ENCODE assay signal across 9 cellular contexts in the genomic region with DNA sequence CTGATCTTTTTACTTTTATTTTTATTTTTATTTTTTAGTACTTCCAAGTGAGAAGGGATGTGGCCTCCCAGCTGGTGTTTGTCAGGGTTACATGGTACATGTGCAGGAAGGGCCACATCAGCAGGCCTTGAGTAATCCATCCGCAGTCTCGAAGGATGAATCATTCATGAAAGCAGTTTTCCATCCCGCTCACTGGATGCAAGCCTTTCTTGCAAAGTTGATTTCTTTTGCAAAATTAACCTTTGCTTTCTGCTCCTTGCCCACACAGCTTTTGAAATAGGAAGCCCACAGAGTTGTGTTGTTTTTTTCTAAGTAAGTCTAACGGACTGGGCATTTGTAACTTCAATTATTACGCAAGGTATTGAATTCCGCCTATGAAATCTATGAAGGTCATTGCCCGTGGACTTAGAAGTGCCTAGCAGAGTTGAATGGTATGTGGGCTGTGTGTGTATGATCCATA.
DNase-seq lines count a peak whose midpoint lies in the region; FAIRE-seq and TF ChIP-seq lines count a peak whose summit lies in the region.
"Had no signal": no experiment of that assay in that cellular context is flagged by ENCODE, and none has a peak within 500 bp of the region (broad histone marks: within the 10 kb centered on the region; RNA-seq: fewer than 3 reads in every experiment).

No MANE protein-coding gene starts in this region.

- intact Hi-C loops in MCF 10A (cut with micrococcal nuclease) = loop anchor here (1.0 to 10.0 kb wide), 3 partner anchors 7 to 185 kb away; no protein-coding TSS in a partner anchor
- intact Hi-C loops in breast epithelium (cut with DNase I; ENCODE audit: low total_unique reads) = no loop called here
- intact Hi-C loops in activated T-helper 2 cell treated with anti-CD3 and anti-CD28 coated beads, Interferon-gamma antibody, Interleukin-2, Interleukin-4, amounts not matched to agents 10 μg/mL and 5 μg/mL and 100 μg/mL, durations not matched to agents 14 hours and 24 hours and 36 hours (cut with micrococcal nuclease) = no loop called here

- no peak for TF ChIP-seq POLR2A in breast epithelium (IDR thresholded peaks at IDR 0.05)

- no peaks in the 10 kb centered on the region for H3K9me3 Mint-ChIP-seq in MCF 10A (ENCODE audit: unreplicated experiment)
- H3K9me3 Mint-ChIP-seq in activated T-helper 2 cell treated with anti-CD3 and anti-CD28 coated beads, Interferon-gamma antibody, Interleukin-2, Interleukin-4, amounts not matched to agents 10 μg/mL and 5 μg/mL and 100 μg/mL, durations not matched to agents 14 hours and 24 hours and 36 hours = peaks cover 29% of the 10 kb centered on the region

- CTCF ChIA-PET in MCF 10A (lab: Yijun Ruan, JAX) = interaction anchor here (1.0 kb wide), 1 partner anchor 14 kb away, joined by 4 read pairs; no protein-coding TSS in a partner anchor

- no peaks in the 10 kb centered on the region for H3K27me3 ChIP-seq in breast epithelium
- no peaks in the 10 kb centered on the region for H3K27me3 ChIP-seq in keratinocyte (ENCODE audit: control insufficient read depth, extremely low read depth, insufficient read depth, low read length)

- H3K36me3 ChIP-seq in breast epithelium = no peaks in the 10 kb centered on the region
- H3K36me3 ChIP-seq in keratinocyte (ENCODE audit: control insufficient read depth in 2 of 2, extremely low read depth in 1 of 2, insufficient read depth in 2 of 2, low read length in 2 of 2) = no peaks in the 10 kb centered on the region
- H3K36me3 ChIP-seq in urinary bladder (ENCODE audit: insufficient read depth) = no peaks in the 10 kb centered on the region

- H3K27ac ChIP-seq in breast epithelium (peak overlapping the region in 1 of 2 donors; percentile 44), keratinocyte (ENCODE audit: control insufficient read depth, insufficient read depth, low read length) (peak overlapping the region; percentile 57), urinary bladder (ENCODE audit: low read depth) (peak overlapping the region; percentile 43)

- H3K9ac ChIP-seq in keratinocyte (ENCODE audit: control insufficient read depth, extremely low read depth, insufficient read depth, low read length) = no peak overlapping the region

- no peaks in the 10 kb centered on the region for H3K79me2 ChIP-seq in keratinocyte (ENCODE audit: control insufficient read depth, insufficient read depth, low read length)

- dilution Hi-C loops in keratinocyte (cut with MboI; ENCODE audit: extremely low pct_ligation_motif_present, low sequenced_read_pairs) = no loop called here

- H3K27me3 Mint-ChIP-seq in MCF 10A (ENCODE audit: insufficient read depth, unreplicated experiment) = no peaks in the 10 kb centered on the region
- no peaks in the 10 kb centered on the region for H3K27me3 Mint-ChIP-seq in activated T-helper 2 cell treated with anti-CD3 and anti-CD28 coated beads, Interferon-gamma antibody, Interleukin-2, Interleukin-4, amounts not matched to agents 10 μg/mL and 5 μg/mL and 100 μg/mL, durations not matched to agents 14 hours and 24 hours and 36 hours (ENCODE audit: low read depth)

- H2AFZ ChIP-seq in keratinocyte (ENCODE audit: control insufficient read depth, low read length) = no peak overlapping the region

- H3K4me3 ChIP-seq in breast epithelium (no peak overlapping the region), keratinocyte (ENCODE audit: control insufficient read depth in 2 of 3, extremely low read depth in 1 of 3, insufficient read depth in 2 of 3, low read depth in 1 of 3, low read length in 3 of 3) (no peak overlapping the region), urinary bladder (ENCODE audit: low read depth, low read length) (no peak overlapping the region)

- no peak overlapping the region for H3K27ac Mint-ChIP-seq in MCF 10A (ENCODE audit: low read depth, unreplicated experiment)
- H3K27ac Mint-ChIP-seq in activated T-helper 2 cell treated with anti-CD3 and anti-CD28 coated beads, Interferon-gamma antibody, Interleukin-2, Interleukin-4, amounts not matched to agents 10 μg/mL and 5 μg/mL and 100 μg/mL, durations not matched to agents 14 hours and 24 hours and 36 hours = peak overlapping the region; percentile 15

- peak; percentile 92 for DNase-seq in MCF 10A (ENCODE audit: unreplicated experiment)
- no peak for DNase-seq in breast epithelium (ENCODE audit: low spot score in 2 of 2)
- no peak for DNase-seq in activated T-helper 2 cell treated with anti-CD3 and anti-CD28 coated beads, Interferon-gamma antibody, Interleukin-2, Interleukin-4, amounts not matched to agents 10 μg/mL and 5 μg/mL and 100 μg/mL, durations not matched to agents 14 hours and 24 hours and 36 hours (ENCODE audit: low spot score)
- DNase-seq in keratinocyte (ENCODE audit: low read depth, low spot score) = no peak
- DNase-seq in NCI-H1092 treated with DMSO at 0.1 percent for 48 hours (lab: John Stamatoyannopoulos, UW) = no peak
- no peak for DNase-seq in NCI-H2107 treated with DMSO at 0.1 percent for 48 hours (lab: John Stamatoyannopoulos, UW; ENCODE audit: unreplicated experiment)
- no peak for DNase-seq in stimulated activated naive CD4-positive, alpha-beta T cell (lab: John Stamatoyannopoulos, UW)
- DNase-seq: DND-41 had no signal

- H3K4me3 Mint-ChIP-seq in MCF 10A (ENCODE audit: unreplicated experiment) = peak overlapping the region; percentile 48
- no peak overlapping the region for H3K4me3 Mint-ChIP-seq in activated T-helper 2 cell treated with anti-CD3 and anti-CD28 coated beads, Interferon-gamma antibody, Interleukin-2, Interleukin-4, amounts not matched to agents 10 μg/mL and 5 μg/mL and 100 μg/mL, durations not matched to agents 14 hours and 24 hours and 36 hours (ENCODE audit: low read depth)

- BruUV-seq in MCF 10A (replicated peaks; lab: Mats Ljungman, UMichigan) = no TSS peak

- POLR2A ChIA-PET in MCF 10A (lab: Yijun Ruan, JAX) = interaction anchor here (0.7 to 1.9 kb wide), 10 partner anchors 9 to 159 kb away, joined by 3 to 20 read pairs (median 3); no protein-coding TSS in a partner anchor

- peaks cover 23% of the 10 kb centered on the region for H3K4me1 Mint-ChIP-seq in MCF 10A (ENCODE audit: insufficient read depth, unreplicated experiment)
- H3K4me1 Mint-ChIP-seq in activated T-helper 2 cell treated with anti-CD3 and anti-CD28 coated beads, Interferon-gamma antibody, Interleukin-2, Interleukin-4, amounts not matched to agents 10 μg/mL and 5 μg/mL and 100 μg/mL, durations not matched to agents 14 hours and 24 hours and 36 hours (ENCODE audit: low read depth) = peaks cover 28% of the 10 kb centered on the region

- TF ChIP-seq CTCF in MCF 10A (IDR thresholded peaks at IDR 0.05; ENCODE audit: unreplicated experiment) (no peak), breast epithelium (IDR thresholded peaks at IDR 0.05) (no peak), keratinocyte (optimal IDR thresholded peaks at IDR 0.05 in 1 of 3, IDR thresholded peaks at IDR 0.05 in 1 of 3, conservative IDR thresholded peaks at IDR 0.05 in 1 of 3; ENCODE audit: extremely low read depth in 1 of 3, insufficient read depth in 2 of 3, low read length in 3 of 3) (no peak)

- peak overlapping the region; percentile 14 for H3K4me2 ChIP-seq in keratinocyte (ENCODE audit: control insufficient read depth, extremely low read depth, insufficient read depth, low read depth, low read length)

- H3K9me3 ChIP-seq in breast epithelium (no peaks in the 10 kb centered on the region), keratinocyte (ENCODE audit: control insufficient read depth, low read depth, low read length) (peaks cover 2% of the 10 kb centered on the region)

- no peaks in the 10 kb centered on the region for H3K9me1 ChIP-seq in keratinocyte (ENCODE audit: control insufficient read depth, extremely low read depth, insufficient read depth, low read length)

- no peaks in the 10 kb centered on the region for H3K4me1 ChIP-seq in breast epithelium
- peaks cover 41% of the 10 kb centered on the region for H3K4me1 ChIP-seq in keratinocyte (ENCODE audit: control insufficient read depth, extremely low read depth, insufficient read depth, low read length)
- H3K4me1 ChIP-seq in urinary bladder (ENCODE audit: insufficient read depth) = peaks cover 1% of the 10 kb centered on the region

- peak; percentile 87 for FAIRE-seq in keratinocyte (lab: Jason Lieb, UNC)

- no peaks in the 10 kb centered on the region for H3K36me3 Mint-ChIP-seq in MCF 10A (ENCODE audit: insufficient read depth, unreplicated experiment)
- peaks cover 68% of the 10 kb centered on the region for H3K36me3 Mint-ChIP-seq in activated T-helper 2 cell treated with anti-CD3 and anti-CD28 coated beads, Interferon-gamma antibody, Interleukin-2, Interleukin-4, amounts not matched to agents 10 μg/mL and 5 μg/mL and 100 μg/mL, durations not matched to agents 14 hours and 24 hours and 36 hours (ENCODE audit: low read depth)

- 48% methylated on average over 7 of the region's 7 CpGs for WGBS in urinary bladder

- no peaks in the 10 kb centered on the region for H4K20me1 ChIP-seq in keratinocyte (ENCODE audit: control insufficient read depth, extremely low read depth, insufficient read depth, low read length)
